In genomic region chr1:111628153-111628552, GRCh38 we compare ENCODE assay signal across 14 cellular contexts. TPM values are rescaled to one million over a fixed set of nuclear protein-coding genes. Genes with fewer than 3 reads are reported as not detected.
DNase-seq lines count a peak whose midpoint lies in the region; ATAC-seq and TF ChIP-seq lines count a peak whose summit lies in the region.
"Had no signal": no experiment of that assay in that cellular context is flagged by ENCODE, and none has a peak within 500 bp of the region (broad histone marks: within the 10 kb centered on the region; RNA-seq: fewer than 3 reads in every experiment).

No MANE protein-coding gene starts in this region.

- H3K9me3 Mint-ChIP-seq in CD4-positive, CD25-positive, alpha-beta regulatory T cell, result no peaks in the 10 kb centered on the region
- no peaks in the 10 kb centered on the region for H3K9me3 Mint-ChIP-seq in activated T-helper 2 cell treated with anti-CD3 and anti-CD28 coated beads, Interferon-gamma antibody, Interleukin-2, Interleukin-4, amounts not matched to agents 10 μg/mL and 5 μg/mL and 100 μg/mL, durations not matched to agents 14 hours and 24 hours and 36 hours
- no peaks in the 10 kb centered on the region for H3K9me3 Mint-ChIP-seq in naive B cell
- H3K9me3 Mint-ChIP-seq: mesothelial cell of epicardium had no signal

- POLR2A ChIA-PET in HEK293 (lab: Yijun Ruan, JAX), result interaction anchor here (1.0 kb wide), 1 partner anchor 91 kb away, joined by 3 read pairs; no protein-coding TSS in a partner anchor
- POLR2A ChIA-PET in HEK293T (lab: Yijun Ruan, JAX), result interaction anchor here (1.4 kb wide), 1 partner anchor 120 kb away, joined by 3 read pairs; no protein-coding TSS in a partner anchor

- peak overlapping the region; percentile 64 to 77 (median 75) for H3K4me3 Mint-ChIP-seq in CD4-positive, CD25-positive, alpha-beta regulatory T cell
- peak overlapping the region; percentile 65 for H3K4me3 Mint-ChIP-seq in activated T-helper 2 cell treated with anti-CD3 and anti-CD28 coated beads, Interferon-gamma antibody, Interleukin-2, Interleukin-4, amounts not matched to agents 10 μg/mL and 5 μg/mL and 100 μg/mL, durations not matched to agents 14 hours and 24 hours and 36 hours (ENCODE audit: low read depth)
- H3K4me3 Mint-ChIP-seq in naive B cell, result peak overlapping the region in 7 of 8 donors; percentile 21 to 80 (median 32)
- H3K4me3 Mint-ChIP-seq: mesothelial cell of epicardium had no signal

- peaks cover 63 to 91% (median 80%) of the 10 kb centered on the region in 4 donors for H3K4me1 Mint-ChIP-seq in CD4-positive, CD25-positive, alpha-beta regulatory T cell
- peaks cover 78% of the 10 kb centered on the region for H3K4me1 Mint-ChIP-seq in activated T-helper 2 cell treated with anti-CD3 and anti-CD28 coated beads, Interferon-gamma antibody, Interleukin-2, Interleukin-4, amounts not matched to agents 10 μg/mL and 5 μg/mL and 100 μg/mL, durations not matched to agents 14 hours and 24 hours and 36 hours (ENCODE audit: low read depth)
- H3K4me1 Mint-ChIP-seq in naive B cell, result peaks cover 44 to 82% (median 52%) of the 10 kb centered on the region in 3 donors

- H3K4me3 ChIP-seq in CD4-positive, CD25-positive, alpha-beta regulatory T cell (ENCODE audit: low read depth, low read length), result peak overlapping the region; percentile 68
- no peak overlapping the region for H3K4me3 ChIP-seq in HEK293 (ENCODE audit: low read depth, low read length)
- no peak overlapping the region for H3K4me3 ChIP-seq in BE2C (ENCODE audit: low read depth, low read length)
- H3K4me3 ChIP-seq: Peyer's patch, stomach had no signal

- H3K36me3 Mint-ChIP-seq in CD4-positive, CD25-positive, alpha-beta regulatory T cell, result peaks cover 6% of the 10 kb centered on the region
- H3K36me3 Mint-ChIP-seq in activated T-helper 2 cell treated with anti-CD3 and anti-CD28 coated beads, Interferon-gamma antibody, Interleukin-2, Interleukin-4, amounts not matched to agents 10 μg/mL and 5 μg/mL and 100 μg/mL, durations not matched to agents 14 hours and 24 hours and 36 hours (ENCODE audit: low read depth), result peaks cover 42% of the 10 kb centered on the region
- no peaks in the 10 kb centered on the region for H3K36me3 Mint-ChIP-seq in naive B cell
- H3K36me3 Mint-ChIP-seq: mesothelial cell of epicardium had no signal

- H3K27me3 Mint-ChIP-seq in CD4-positive, CD25-positive, alpha-beta regulatory T cell, result no peaks in the 10 kb centered on the region
- H3K27me3 Mint-ChIP-seq in activated T-helper 2 cell treated with anti-CD3 and anti-CD28 coated beads, Interferon-gamma antibody, Interleukin-2, Interleukin-4, amounts not matched to agents 10 μg/mL and 5 μg/mL and 100 μg/mL, durations not matched to agents 14 hours and 24 hours and 36 hours (ENCODE audit: low read depth), result no peaks in the 10 kb centered on the region
- no peaks in the 10 kb centered on the region for H3K27me3 Mint-ChIP-seq in naive B cell

- intact Hi-C loops in activated T-helper 2 cell treated with anti-CD3 and anti-CD28 coated beads, Interferon-gamma antibody, Interleukin-2, Interleukin-4, amounts not matched to agents 10 μg/mL and 5 μg/mL and 100 μg/mL, durations not matched to agents 14 hours and 24 hours and 36 hours (cut with micrococcal nuclease), result loop anchor here (5.0 to 10.0 kb wide), 2 partner anchors 109 to 753 kb away; partner anchors contain the start of genes CD53 and INKA2
- intact Hi-C loops in left colon (cut with DNase I, micrococcal nuclease), result no loop called here

- H3K36me3 ChIP-seq in CD4-positive, CD25-positive, alpha-beta regulatory T cell (ENCODE audit: control insufficient read depth, insufficient read depth, low read length), result peaks cover 3% of the 10 kb centered on the region
- H3K36me3 ChIP-seq in HEK293 (ENCODE audit: control insufficient read depth in 2 of 2, insufficient read depth in 1 of 2, low read length in 2 of 2) (no peaks in the 10 kb centered on the region), BE2C (no peaks in the 10 kb centered on the region)
- H3K36me3 ChIP-seq: Peyer's patch, stomach had no signal

- H3K9me3 ChIP-seq in CD4-positive, CD25-positive, alpha-beta regulatory T cell (ENCODE audit: control insufficient read depth in 2 of 2, low read length in 2 of 2), result no peaks in the 10 kb centered on the region
- H3K9me3 ChIP-seq in HEK293 (ENCODE audit: control insufficient read depth, insufficient read depth, low read depth, low read length) (no peaks in the 10 kb centered on the region), BE2C (no peaks in the 10 kb centered on the region)
- H3K9me3 ChIP-seq: Peyer's patch, stomach had no signal

- no peaks in the 10 kb centered on the region for H3K27me3 ChIP-seq in CD4-positive, CD25-positive, alpha-beta regulatory T cell (ENCODE audit: control insufficient read depth, insufficient read depth, low read length)
- no peaks in the 10 kb centered on the region for H3K27me3 ChIP-seq in BE2C
- H3K27me3 ChIP-seq: Peyer's patch, stomach had no signal

- DNase-seq in CD4-positive, CD25-positive, alpha-beta regulatory T cell, result no peak
- DNase-seq in activated T-helper 2 cell treated with anti-CD3 and anti-CD28 coated beads, Interferon-gamma antibody, Interleukin-2, Interleukin-4, amounts not matched to agents 10 μg/mL and 5 μg/mL and 100 μg/mL, durations not matched to agents 14 hours and 24 hours and 36 hours (ENCODE audit: low spot score), result no peak
- DNase-seq in naive B cell (no peak), HEK293T (ENCODE audit: extremely low spot score) (no peak), NCI-H2196 treated with DMSO at 0.1 percent for 48 hours (lab: John Stamatoyannopoulos, UW; ENCODE audit: unreplicated experiment) (no peak), left colon (no peak), BE2C (no peak)
- DNase-seq: MM.1S; NCI-H345; Peyer's patch; stimulated activated CD4-positive, alpha-beta T cell treated with anti-CD3 and anti-CD28 coated beads, Interleukin-4, amount 100 ng/mL, for 1 hour; stomach had no signal

- H3K27ac Mint-ChIP-seq in CD4-positive, CD25-positive, alpha-beta regulatory T cell, result peak overlapping the region; percentile 48 to 90 (median 80)
- H3K27ac Mint-ChIP-seq in activated T-helper 2 cell treated with anti-CD3 and anti-CD28 coated beads, Interferon-gamma antibody, Interleukin-2, Interleukin-4, amounts not matched to agents 10 μg/mL and 5 μg/mL and 100 μg/mL, durations not matched to agents 14 hours and 24 hours and 36 hours, result peak overlapping the region; percentile 84
- peak overlapping the region; percentile 1 to 88 (median 31) for H3K27ac Mint-ChIP-seq in naive B cell
- H3K27ac Mint-ChIP-seq: mesothelial cell of epicardium had no signal

- H3K27ac ChIP-seq in CD4-positive, CD25-positive, alpha-beta regulatory T cell (ENCODE audit: insufficient read depth, low read length, poor library complexity, severe bottlenecking), result peak overlapping the region; percentile 91
- H3K27ac ChIP-seq in HEK293 (ENCODE audit: extremely low read depth, low read depth, low read length), result no peak overlapping the region
- H3K27ac ChIP-seq: Peyer's patch had no signal

- CTCF ChIA-PET in HEK293 (lab: Yijun Ruan, JAX), result interaction anchor here (0.6 to 1.4 kb wide), 3 partner anchors 37 to 504 kb away, joined by 3 to 4 read pairs (median 4); no protein-coding TSS in a partner anchor
- CTCF ChIA-PET in HEK293T (lab: Yijun Ruan, JAX), result interaction anchor here (1.3 kb wide), 1 partner anchor 119 kb away, joined by 3 read pairs; no protein-coding TSS in a partner anchor

- H3K4me1 ChIP-seq in CD4-positive, CD25-positive, alpha-beta regulatory T cell (ENCODE audit: control insufficient read depth, insufficient read depth, low read length, poor library complexity, severe bottlenecking), result peaks cover 98% of the 10 kb centered on the region
- H3K4me1 ChIP-seq in HEK293 (ENCODE audit: control insufficient read depth, insufficient read depth, low read length) (peaks cover 2% of the 10 kb centered on the region; the same call in 1 of the 2 replicates), BE2C (no peaks in the 10 kb centered on the region)

- no peak for TF ChIP-seq CTCF in HEK293 (tag by site-specific recombination; IDR thresholded peaks at IDR 0.05)
- TF ChIP-seq CTCF in BE2C (IDR thresholded peaks at IDR 0.05; ENCODE audit: low read depth, low read length), result no peak

- no peak for ATAC-seq in CD4-positive, CD25-positive, alpha-beta regulatory T cell (ENCODE audit: low read depth in 2 of 2)
- no peak for ATAC-seq in naive B cell (ENCODE audit: low read depth in 2 of 2)
- ATAC-seq in left colon, result no peak

TF ChIP-seq in HEK293, 187 proteins besides CTCF, POLR2A, EP300 and RAD21:
- TF ChIP-seq ZNF623 (tag by site-specific recombination; IDR thresholded peaks at IDR 0.05), result peak; percentile 90
- TF ChIP-seq ZNF292 (tag by site-specific recombination; IDR thresholded peaks at IDR 0.05; ENCODE audit: borderline replicate concordance, low read depth), result no peak

TF ChIP-seq in HEK293T, 16 proteins besides CTCF, POLR2A, EP300 and RAD21:
- TF ChIP-seq ZNF384 (IDR thresholded peaks at IDR 0.05) (no peak), LEF1 (IDR thresholded peaks at IDR 0.05; ENCODE audit: borderline replicate concordance) (no peak), FOXM1 (IDR thresholded peaks at IDR 0.05; ENCODE audit: borderline replicate concordance) (no peak), NFRKB (IDR thresholded peaks at IDR 0.05) (no peak), ARNT (IDR thresholded peaks at IDR 0.05) (no peak), BHLHE40 (IDR thresholded peaks at IDR 0.05; ENCODE audit: borderline replicate concordance) (no peak), SP1 (IDR thresholded peaks at IDR 0.05) (no peak), HDGF (IDR thresholded peaks at IDR 0.05; ENCODE audit: borderline replicate concordance) (no peak), ELF4 (IDR thresholded peaks at IDR 0.05) (no peak), FOXK2 (IDR thresholded peaks at IDR 0.05) (no peak), TARDBP (IDR thresholded peaks at IDR 0.05) (no peak)
TF ChIP-seq in HEK293T: peak in this region for 0.

RNA-seq across cellular contexts. Expression of gene RAP1A, which starts 8.6 kb away (rescaled TPM):
- 143 TPM for total RNA-seq in CD4-positive, CD25-positive, alpha-beta regulatory T cell
- 10 to 100 TPM; 72.8 to 91.3 (median 78.2) TPM for polyA plus RNA-seq in CD4-positive, CD25-positive, alpha-beta regulatory T cell
- total RNA-seq in activated T-helper 2 cell treated with anti-CD3 and anti-CD28 coated beads, Interferon-gamma antibody, Interleukin-2, Interleukin-4, amounts not matched to agents 10 μg/mL and 5 μg/mL and 100 μg/mL, durations not matched to agents 14 hours and 24 hours and 36 hours, result 219 TPM in 2 replicates
- polyA plus RNA-seq in naive B cell (ENCODE audit: low read depth in 6 of 6), result 10 to 100 TPM; 30.7 to 44.6 (median 37.2) TPM
- 100 to 1,000 TPM in 1 of 2 donors, 10 to 100 TPM in 1; 82.3 to 113 TPM for total RNA-seq in left colon
- polyA plus RNA-seq in BE2C (2012; ENCODE audit: insufficient read depth, insufficient read length, low read depth), result 27.6 TPM

Comparison
In these comparisons a context has a peak if more than half of its experiments do, and no peak if none do; other contexts are left out.
1. H3K27ac Mint-ChIP-seq: peak in every context shown above with its lines; median percentile 84 in activated T-helper 2 cell treated with anti-CD3 and anti-CD28 coated beads, Interferon-gamma antibody, Interleukin-2, Interleukin-4, amounts not matched to agents 10 μg/mL and 5 μg/mL and 100 μg/mL, durations not matched to agents 14 hours and 24 hours and 36 hours; 80 in CD4-positive, CD25-positive, alpha-beta regulatory T cell; 31 in naive B cell.